Comparison of ENCODE assay signal across 13 cellular contexts in genomic region chr7:134856141-134856540, GRCh38.
DNase-seq lines count a peak whose midpoint lies in the region; ATAC-seq, FAIRE-seq and TF ChIP-seq lines count a peak whose summit lies in the region.
"Had no signal": no experiment of that assay in that cellular context is flagged by ENCODE, and none has a peak within 500 bp of the region (broad histone marks: within the 10 kb centered on the region; RNA-seq: fewer than 3 reads in every experiment).

No MANE protein-coding gene starts in this region.

- H3K4me3 ChIP-seq in astrocyte (ENCODE audit: insufficient read depth, low read depth, low read length) = no peak overlapping the region
- H3K4me3 ChIP-seq in mesenchymal stem cell (ENCODE audit: insufficient read depth in 1 of 2, low read depth in 1 of 2, low read length in 2 of 2) = peak overlapping the region in 1 of 2 experiments; percentile 61
- H3K4me3 ChIP-seq in thoracic aorta = peak overlapping the region; percentile 28

- no peak for DNase-seq in activated T-cell treated with anti-CD3 and anti-CD28 coated beads, Interleukin-2, amount 50 U/mL, for 24 hours
- DNase-seq in activated T-cell treated with anti-CD3 and anti-CD28 coated beads for 4 hours (no peak), astrocyte (ENCODE audit: low read depth) (peak; percentile 36), mesenchymal stem cell (peak; percentile 48), thoracic aorta (ENCODE audit: low spot score) (no peak), urothelium cell line (ENCODE audit: low spot score) (no peak), GM19239 (ENCODE audit: insufficient read length, low spot score) (no peak)
- DNase-seq: erythroblast; stimulated activated CD4-positive, alpha-beta T cell treated with anti-CD3 and anti-CD28 coated beads, Interleukin-2, amount 100 ng/mL, for 24 hours; T-helper 9 cell had no signal

- H3K9me3 Mint-ChIP-seq in activated T-cell treated with anti-CD3 and anti-CD28 coated beads, Interleukin-2, amount 50 U/mL, for 24 hours = no peaks in the 10 kb centered on the region
- no peaks in the 10 kb centered on the region for H3K9me3 Mint-ChIP-seq in astrocyte (ENCODE audit: unreplicated experiment)
- H3K9me3 Mint-ChIP-seq: memory B cell had no signal

- peak overlapping the region; percentile 74 for H2AK5ac ChIP-seq in mesenchymal stem cell (ENCODE audit: low read length, severe bottlenecking)

- no peaks in the 10 kb centered on the region for H3K27me3 ChIP-seq in astrocyte (ENCODE audit: insufficient read depth, low read length)
- no peaks in the 10 kb centered on the region for H3K27me3 ChIP-seq in mesenchymal stem cell (ENCODE audit: control insufficient read depth in 1 of 2, insufficient read depth in 1 of 2, low read length in 2 of 2)
- no peaks in the 10 kb centered on the region for H3K27me3 ChIP-seq in thoracic aorta (replicated peaks; ENCODE audit: insufficient read depth)

- TF ChIP-seq CTCF in astrocyte (IDR thresholded peaks at IDR 0.05; ENCODE audit: insufficient read depth, low read depth, low read length) (no peak), thoracic aorta (IDR thresholded peaks at IDR 0.05) (no peak)

- H3K9ac ChIP-seq in astrocyte (ENCODE audit: low read length) = peak overlapping the region; percentile 8
- H3K9ac ChIP-seq in mesenchymal stem cell (ENCODE audit: low read length) = peak overlapping the region; percentile 75

- no peak overlapping the region for H2AFZ ChIP-seq in astrocyte (ENCODE audit: low read depth, low read length)
- H2AFZ ChIP-seq in mesenchymal stem cell (ENCODE audit: low read depth, low read length) = no peak overlapping the region

- no peak overlapping the region for H2BK5ac ChIP-seq in mesenchymal stem cell (ENCODE audit: low read depth, low read length, poor library complexity, severe bottlenecking)

- H3K79me2 ChIP-seq in astrocyte (ENCODE audit: insufficient read depth, low read length) = peaks cover 94% of the 10 kb centered on the region

- peak overlapping the region; percentile 67 for H3K18ac ChIP-seq in mesenchymal stem cell (ENCODE audit: low read depth in 1 of 2, low read length in 2 of 2)

- H3K23ac ChIP-seq in mesenchymal stem cell (ENCODE audit: low read length in 2 of 2) = no peak overlapping the region

- peak overlapping the region; percentile 12 for H3K27ac Mint-ChIP-seq in activated T-cell treated with anti-CD3 and anti-CD28 coated beads, Interleukin-2, amount 50 U/mL, for 24 hours
- peak overlapping the region; percentile 80 for H3K27ac Mint-ChIP-seq in astrocyte (ENCODE audit: unreplicated experiment)
- H3K27ac Mint-ChIP-seq: memory B cell had no signal

- no peak overlapping the region for H3K14ac ChIP-seq in mesenchymal stem cell (ENCODE audit: low read length in 2 of 2)

- no peaks in the 10 kb centered on the region for H3K9me3 ChIP-seq in astrocyte (ENCODE audit: insufficient read depth, low read depth, low read length)
- H3K9me3 ChIP-seq in mesenchymal stem cell (ENCODE audit: control insufficient read depth, low read length) = no peaks in the 10 kb centered on the region
- no peaks in the 10 kb centered on the region for H3K9me3 ChIP-seq in thoracic aorta

- H4K91ac ChIP-seq in mesenchymal stem cell (ENCODE audit: low read length) = peak overlapping the region; percentile 15

- H3K27ac ChIP-seq in astrocyte (ENCODE audit: low read depth, low read length) (peak overlapping the region; percentile 29), mesenchymal stem cell (ENCODE audit: low read length, poor library complexity, severe bottlenecking) (no peak overlapping the region), thoracic aorta (peak overlapping the region; percentile 36 to 77)

- peak overlapping the region; percentile 60 to 82 for H3K4ac ChIP-seq in mesenchymal stem cell (ENCODE audit: low read depth in 1 of 2, low read length in 2 of 2)

- FAIRE-seq in astrocyte (lab: Jason Lieb, UNC) (peak; percentile 34), urothelium cell line (lab: Jason Lieb, UNC) (no peak), GM19239 (lab: Jason Lieb, UNC) (no peak)

- peak overlapping the region; percentile 56 for H3K4me2 ChIP-seq in astrocyte (ENCODE audit: low read length)
- no peak overlapping the region for H3K4me2 ChIP-seq in mesenchymal stem cell (ENCODE audit: low read length, poor library complexity, severe bottlenecking)

- no peak for ATAC-seq in thoracic aorta (ENCODE audit: insufficient number of reproducible peaks, low FRiP score, low read depth)
- no peak for ATAC-seq in HG02588 (IDR thresholded peaks at IDR 0.05; ENCODE audit: unreplicated experiment)

- H3K4me1 ChIP-seq in astrocyte (ENCODE audit: insufficient read depth, low read length) (peaks cover 22% of the 10 kb centered on the region), mesenchymal stem cell (ENCODE audit: control insufficient read depth, insufficient read depth, low read depth, low read length) (no peaks in the 10 kb centered on the region), thoracic aorta (ENCODE audit: control insufficient read depth in 1 of 2, low read depth in 2 of 2) (peaks cover 56 to 92% of the 10 kb centered on the region in 2 donors)

- H3K79me1 ChIP-seq in mesenchymal stem cell (replicated peaks; ENCODE audit: low read length, poor library complexity, severe bottlenecking) = peaks cover 27% of the 10 kb centered on the region

- no peak overlapping the region for H2BK120ac ChIP-seq in mesenchymal stem cell (ENCODE audit: low read depth, low read length)

- H4K20me1 ChIP-seq in astrocyte (ENCODE audit: insufficient read depth, low read length) = peaks cover 88% of the 10 kb centered on the region

- no peak overlapping the region for H4K8ac ChIP-seq in mesenchymal stem cell (ENCODE audit: low read length)

- no peaks in the 10 kb centered on the region for H3K27me3 Mint-ChIP-seq in activated T-cell treated with anti-CD3 and anti-CD28 coated beads, Interleukin-2, amount 50 U/mL, for 24 hours
- H3K27me3 Mint-ChIP-seq in astrocyte (ENCODE audit: low read depth, unreplicated experiment) = no peaks in the 10 kb centered on the region
- H3K27me3 Mint-ChIP-seq: activated naive CD8-positive, alpha-beta T cell; memory B cell had no signal

- H2BK15ac ChIP-seq in mesenchymal stem cell (ENCODE audit: low read depth, poor library complexity, severe bottlenecking) = no peak overlapping the region

- H3K4me3 Mint-ChIP-seq in activated T-cell treated with anti-CD3 and anti-CD28 coated beads, Interleukin-2, amount 50 U/mL, for 24 hours = peak overlapping the region; percentile 23
- no peak overlapping the region for H3K4me3 Mint-ChIP-seq in astrocyte (ENCODE audit: unreplicated experiment)
- H3K4me3 Mint-ChIP-seq: activated naive CD8-positive, alpha-beta T cell; memory B cell had no signal

- H3K36me3 ChIP-seq in astrocyte (ENCODE audit: insufficient read depth, low read length) = peaks cover 30% of the 10 kb centered on the region
- peaks cover 0 to 3% of the 10 kb centered on the region in 2 experiments for H3K36me3 ChIP-seq in mesenchymal stem cell (ENCODE audit: control insufficient read depth in 1 of 2, insufficient read depth in 2 of 2, low read depth in 1 of 2, low read length in 2 of 2)
- H3K36me3 ChIP-seq in thoracic aorta = no peaks in the 10 kb centered on the region

- no peaks in the 10 kb centered on the region for H3K36me3 Mint-ChIP-seq in activated T-cell treated with anti-CD3 and anti-CD28 coated beads, Interleukin-2, amount 50 U/mL, for 24 hours (ENCODE audit: low read depth)
- peaks cover 27% of the 10 kb centered on the region for H3K36me3 Mint-ChIP-seq in astrocyte (ENCODE audit: low read depth, unreplicated experiment)
- H3K36me3 Mint-ChIP-seq: memory B cell had no signal

- WGBS in mesenchymal stem cell = 61% methylated on average over 7 of the region's 7 CpGs

- peak overlapping the region in 1 of 2 experiments; percentile 4 for H2BK12ac ChIP-seq in mesenchymal stem cell (ENCODE audit: low read length in 2 of 2)

- peaks cover 27% of the 10 kb centered on the region for H3K4me1 Mint-ChIP-seq in activated T-cell treated with anti-CD3 and anti-CD28 coated beads, Interleukin-2, amount 50 U/mL, for 24 hours (ENCODE audit: low read depth)
- H3K4me1 Mint-ChIP-seq in astrocyte (ENCODE audit: low read depth, unreplicated experiment) = peaks cover 74% of the 10 kb centered on the region
- H3K4me1 Mint-ChIP-seq: memory B cell had no signal

Comparison
In these comparisons a context has a peak if more than half of its experiments do, and no peak if none do; other contexts are left out.
1. DNase-seq: peak in astrocyte (single experiment) and mesenchymal stem cell (single experiment); none in activated T-cell treated with anti-CD3 and anti-CD28 coated beads, Interleukin-2, amount 50 U/mL, for 24 hours (single experiment), activated T-cell treated with anti-CD3 and anti-CD28 coated beads for 4 hours (single experiment), thoracic aorta (single experiment), urothelium cell line (single experiment) and GM19239 (single experiment).